27 cellular contexts compared by ENCODE assay signal in genomic region chr7:146659732-146660131, GRCh38.
DNase-seq lines count a peak whose midpoint lies in the region; ATAC-seq, FAIRE-seq and TF ChIP-seq lines count a peak whose summit lies in the region.
"Had no signal": no experiment of that assay in that cellular context is flagged by ENCODE, and none has a peak within 500 bp of the region (broad histone marks: within the 10 kb centered on the region; RNA-seq: fewer than 3 reads in every experiment).

No MANE protein-coding gene starts in this region.

- intact Hi-C loops in pancreas (cut with DNase I) (no loop called here), upper lobe of right lung (cut with DNase I) (no loop called here), lower leg skin (cut with DNase I; ENCODE audit: low total_unique reads) (loop anchor here (10.0 kb wide), 1 partner anchor 1205 kb away; no protein-coding TSS in a partner anchor)

- DNase-seq in DMS 273 (lab: John Stamatoyannopoulos, UW; ENCODE audit: unreplicated experiment) (peak; percentile 49), DMS 273 treated with DMSO at 0.1 percent for 48 hours (lab: John Stamatoyannopoulos, UW) (no peak), NCI-H2029 (lab: John Stamatoyannopoulos, UW) (peak; percentile 69), NCI-H446 (lab: John Stamatoyannopoulos, UW) (peak; percentile 18 to 94), pancreas (peak; percentile 20 to 76 (median 66)), upper lobe of right lung (no peak), lower leg skin (ENCODE audit: low spot score in 2 of 2) (no peak), SKM-1 treated with dmso at 0.1 percent for 144 hours (lab: John Stamatoyannopoulos, UW; ENCODE audit: unreplicated experiment) (no peak)
- DNase-seq: ACHN; CD4-positive, alpha-beta memory T cell; DMS53; EL; GF-D8; MG63; NCI-H146; NCI-H2107; PC-3; Right ventricle myocardium superior; T-helper 2 cell had no signal

- no peak for TF ChIP-seq POLR2A in lower leg skin (IDR thresholded peaks at IDR 0.05)

- no peak for FAIRE-seq in pancreas (lab: Jason Lieb, UNC)
- FAIRE-seq: GM19239, H1, HepG2, K562 had no signal

- H3K4me1 ChIP-seq in pancreas (peaks cover 0 to 10% (median 7%) of the 10 kb centered on the region in 3 donors), upper lobe of right lung (no peaks in the 10 kb centered on the region)

- ATAC-seq in pancreas = peak; percentile 54 to 74 (median 67)
- ATAC-seq in upper lobe of right lung = no peak
- ATAC-seq: HCT116, HepG2, K562, PC-3 had no signal

- H3K9me3 ChIP-seq in pancreas = no peaks in the 10 kb centered on the region
- H3K9me3 ChIP-seq in upper lobe of right lung = no peaks in the 10 kb centered on the region
- H3K9me3 ChIP-seq: MG63 had no signal

- TF ChIP-seq CTCF in pancreas (IDR thresholded peaks at IDR 0.05) (no peak), upper lobe of right lung (IDR thresholded peaks at IDR 0.05) (no peak), lower leg skin (IDR thresholded peaks at IDR 0.05) (no peak)

- H3K27me3 ChIP-seq in pancreas (no peaks in the 10 kb centered on the region), upper lobe of right lung (no peaks in the 10 kb centered on the region)
- H3K27me3 ChIP-seq: BLaER1 treated with 17β-estradiol and CSF1 and Interleukin-3, amounts not matched to agents 10 nM and 100 nM; MG63 had no signal

- no peak overlapping the region for H3K4me3 ChIP-seq in pancreas
- no peak overlapping the region for H3K4me3 ChIP-seq in upper lobe of right lung
- no peak overlapping the region for H3K4me3 ChIP-seq in lower leg skin (ENCODE audit: low read depth, poor library complexity, severe bottlenecking)
- H3K4me3 ChIP-seq: BLaER1 treated with 17β-estradiol and CSF1 and Interleukin-3, amounts not matched to agents 10 nM and 100 nM; K562; MG63 had no signal

- H3K27ac ChIP-seq in pancreas (no peak overlapping the region), upper lobe of right lung (no peak overlapping the region)
- H3K27ac ChIP-seq: 22Rv1; BLaER1 treated with 17β-estradiol and CSF1 and Interleukin-3, amounts not matched to agents 10 nM and 100 nM; HL-60 had no signal

- WGBS in pancreas, 2 donors = 24 to 36% methylated on average over 3 of the region's 3 CpGs
- WGBS in lower leg skin, 2 donors = 37% methylated on average over 3 of the region's 3 CpGs

- H3K36me3 ChIP-seq in pancreas (no peaks in the 10 kb centered on the region), upper lobe of right lung (no peaks in the 10 kb centered on the region)
- H3K36me3 ChIP-seq: BLaER1 treated with 17β-estradiol and CSF1 and Interleukin-3, amounts not matched to agents 10 nM and 100 nM; MG63 had no signal

Comparison
In these comparisons a context has a peak if more than half of its experiments do, and no peak if none do; other contexts are left out.
1. DNase-seq: peak in DMS 273 (single experiment), NCI-H2029 (single experiment), NCI-H446 (2 of 2) and pancreas (6 of 6); none in DMS 273 treated with DMSO at 0.1 percent for 48 hours (single experiment), upper lobe of right lung (single experiment), lower leg skin (0 of 2) and SKM-1 treated with dmso at 0.1 percent for 144 hours (single experiment).